8 cellular contexts compared by ENCODE assay signal in genomic region chr2:25664531-25665307, GRCh38. TPM values are rescaled to one million over a fixed set of nuclear protein-coding genes. Genes with fewer than 3 reads are reported as not detected.
A peak's percentile ranks its signal among the peaks of the same experiment; 100 is the strongest.
DNase-seq lines count a peak whose midpoint lies in the region; ATAC-seq, FAIRE-seq and TF ChIP-seq lines count a peak whose summit lies in the region.

No MANE protein-coding gene starts in this region.

- H3K9me3 ChIP-seq in AG04450 (ENCODE audit: control insufficient read depth, insufficient read depth, low read length): no peaks in the 10 kb centered on the region

- DNase-seq in AG04450 (ENCODE audit: low read depth, low spot score) (peak; percentile 44), GM10266 (ENCODE audit: extremely low spot score) (peak; percentile 60), NCI-H526 treated with DMSO at 0.1 percent for 48 hours (lab: John Stamatoyannopoulos, UW) (peak; percentile 83), brain microvascular endothelial cell (peak; percentile 62), RKO (ENCODE audit: low spot score) (no peak)
- DNase-seq in stimulated activated CD4-positive, alpha-beta T cell treated with anti-CD3 and anti-CD28 coated beads, Interleukin-4, amount 100 ng/mL, for 24 hours: peak; percentile 12

- H3K27ac ChIP-seq in AG04450 (ENCODE audit: low read depth, low read length) (no peak overlapping the region), brain microvascular endothelial cell (no peak overlapping the region)

- TF ChIP-seq CTCF in AG04450 (IDR thresholded peaks at IDR 0.05; ENCODE audit: low read depth, low read length) (peak; percentile 85), GM10266 (IDR thresholded peaks at IDR 0.05; ENCODE audit: control insufficient read depth, insufficient read depth, low read depth, missing control alignments) (peak; percentile 69), brain microvascular endothelial cell (IDR thresholded peaks at IDR 0.05; ENCODE audit: low read depth, low read length, missing control alignments) (peak; percentile 89)

- H3K27me3 ChIP-seq in AG04450 (ENCODE audit: control insufficient read depth, insufficient read depth, low read length) (no peaks in the 10 kb centered on the region), brain microvascular endothelial cell (replicated peaks) (no peaks in the 10 kb centered on the region)

- no peak for ATAC-seq in HG02623 (IDR thresholded peaks at IDR 0.05; ENCODE audit: unreplicated experiment)

- POLR2A ChIA-PET in AG04450 (lab: Yijun Ruan, JAX): no interaction called here

- FAIRE-seq in islet of Langerhans (lab: Jason Lieb, UNC): peak; percentile 66

- in situ Hi-C loops in brain microvascular endothelial cell (cut with HindIII; ENCODE audit: low pct_ligation_motif_present, low sequenced_read_pairs): no loop called here

- no peaks in the 10 kb centered on the region for H3K36me3 ChIP-seq in brain microvascular endothelial cell (replicated peaks)

- no peak overlapping the region for H3K4me3 ChIP-seq in AG04450 (ENCODE audit: low read depth, low read length)
- H3K4me3 ChIP-seq in brain microvascular endothelial cell (ENCODE audit: low read depth, low read length): no peak overlapping the region

- CTCF ChIA-PET in AG04450 (lab: Charles Lee): interaction anchor here (0.6 to 5.7 kb wide), 48 partner anchors 9 to 690 kb away, joined by 3 to 198 read pairs (median 5); partner anchors contain the start of gene DTNB

RNA-seq across cellular contexts. Expression of gene DTNB, which starts 8.7 kb away (rescaled TPM):
- 12.1 and 12.5 TPM in 2 replicates for polyA plus RNA-seq in AG04450 (2011; rRNA removed)
- 11.6 and 17.3 TPM in 2 replicates for polyA minus RNA-seq in AG04450 (2011; rRNA and poly(A)+ RNA removed)
